Comparison of ENCODE assay signal across 8 cellular contexts in the genomic region with DNA sequence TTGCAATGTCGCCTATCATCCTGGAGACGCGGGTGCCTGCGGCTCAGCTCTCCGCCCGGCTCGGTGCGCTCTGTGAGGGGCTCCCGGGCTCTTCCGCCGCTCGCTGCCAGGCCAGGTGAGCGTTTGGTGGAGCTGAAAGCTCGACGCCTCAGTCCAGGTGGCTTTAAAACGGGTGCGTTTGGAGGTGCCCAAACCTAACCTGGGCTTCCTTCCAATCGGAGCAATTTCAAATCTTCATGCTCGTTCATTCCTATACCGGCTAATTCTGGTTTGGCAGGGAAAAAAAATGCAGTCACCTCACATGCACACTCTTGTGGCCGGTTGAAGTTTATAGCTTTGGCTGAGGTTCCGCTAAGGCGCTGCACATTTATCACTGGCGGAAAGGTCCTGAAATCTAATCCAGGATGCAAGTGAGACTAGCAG. TPM values are rescaled to one million over a fixed set of nuclear protein-coding genes. Genes with fewer than 3 reads are reported as not detected.
A peak's percentile ranks its signal among the peaks of the same experiment; 100 is the strongest.
DNase-seq lines count a peak whose midpoint lies in the region; ATAC-seq and TF ChIP-seq lines count a peak whose summit lies in the region.

A gene with protein sequence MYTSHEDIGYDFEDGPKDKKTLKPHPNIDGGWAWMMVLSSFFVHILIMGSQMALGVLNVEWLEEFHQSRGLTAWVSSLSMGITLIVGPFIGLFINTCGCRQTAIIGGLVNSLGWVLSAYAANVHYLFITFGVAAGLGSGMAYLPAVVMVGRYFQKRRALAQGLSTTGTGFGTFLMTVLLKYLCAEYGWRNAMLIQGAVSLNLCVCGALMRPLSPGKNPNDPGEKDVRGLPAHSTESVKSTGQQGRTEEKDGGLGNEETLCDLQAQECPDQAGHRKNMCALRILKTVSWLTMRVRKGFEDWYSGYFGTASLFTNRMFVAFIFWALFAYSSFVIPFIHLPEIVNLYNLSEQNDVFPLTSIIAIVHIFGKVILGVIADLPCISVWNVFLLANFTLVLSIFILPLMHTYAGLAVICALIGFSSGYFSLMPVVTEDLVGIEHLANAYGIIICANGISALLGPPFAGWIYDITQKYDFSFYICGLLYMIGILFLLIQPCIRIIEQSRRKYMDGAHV (minus strand): TSS at position 267 of the 423 bp plus-strand sequence. CDS start 9,572 bp downstream, outside the sequence.

- peak within 1 kb of the TSS; percentile 46 to 78 for H3K27ac ChIP-seq in coronary artery

- H3K4me1 Mint-ChIP-seq in stimulated activated memory B cell treated with anti-CD40 and anti-IgM and Interleukin-4, amounts not matched to agents 10 μg/mL and 1 μg/mL and 100 μg/mL, for 72 hours, result peaks cover 23% of the 10 kb centered on the region

- H3K27ac Mint-ChIP-seq in stimulated activated memory B cell treated with anti-CD40 and anti-IgM and Interleukin-4, amounts not matched to agents 10 μg/mL and 1 μg/mL and 100 μg/mL, for 72 hours, result peak within 1 kb of the TSS; percentile 82

- peak within 1 kb of the TSS; percentile 88 for H3K4me3 ChIP-seq in coronary artery

- H3K27me3 Mint-ChIP-seq in stimulated activated memory B cell treated with anti-CD40 and anti-IgM and Interleukin-4, amounts not matched to agents 10 μg/mL and 1 μg/mL and 100 μg/mL, for 72 hours, result no peaks in the 10 kb centered on the region

- no peaks in the 10 kb centered on the region for H3K36me3 Mint-ChIP-seq in stimulated activated memory B cell treated with anti-CD40 and anti-IgM and Interleukin-4, amounts not matched to agents 10 μg/mL and 1 μg/mL and 100 μg/mL, for 72 hours

- H3K9me3 Mint-ChIP-seq in stimulated activated memory B cell treated with anti-CD40 and anti-IgM and Interleukin-4, amounts not matched to agents 10 μg/mL and 1 μg/mL and 100 μg/mL, for 72 hours, result peaks cover 2% of the 10 kb centered on the region

- ATAC-seq in left lobe of liver, result peak; percentile 62
- peak; percentile 53 for ATAC-seq in stimulated activated memory B cell treated with anti-CD40 and anti-IgM and Interleukin-4, amounts not matched to agents 10 μg/mL and 1 μg/mL and 100 μg/mL, for 72 hours

- peak within 1 kb of the TSS; percentile 94 for H3K4me3 Mint-ChIP-seq in stimulated activated memory B cell treated with anti-CD40 and anti-IgM and Interleukin-4, amounts not matched to agents 10 μg/mL and 1 μg/mL and 100 μg/mL, for 72 hours

- TF ChIP-seq CTCF in GM20000 (IDR thresholded peaks at IDR 0.05; ENCODE audit: extremely low read depth, missing control alignments), result no peak
- no peak for TF ChIP-seq CTCF in coronary artery (IDR thresholded peaks at IDR 0.05)

- DNase-seq in CD1c-positive myeloid dendritic cell (ENCODE audit: extremely low spot score) (peak; percentile 3), GM20000 (ENCODE audit: low spot score) (peak; percentile 48), LoVo (ENCODE audit: low spot score) (peak; percentile 70), SW480 (ENCODE audit: low spot score) (peak; percentile 58), coronary artery (ENCODE audit: low spot score) (no peak), left lobe of liver (ENCODE audit: low spot score) (no peak)
- no peak for DNase-seq in activated CD4-positive, CD25-positive, alpha-beta regulatory T cell (lab: John Stamatoyannopoulos, UW)

RNA-seq across cellular contexts. Expression of the gene that starts here (rescaled TPM):
- total RNA-seq in left lobe of liver, result 1.6 TPM

Comparison
In these comparisons a context has a peak if more than half of its experiments do, and no peak if none do; other contexts are left out.
1. DNase-seq: peak in CD1c-positive myeloid dendritic cell (single experiment), GM20000 (single experiment), LoVo (single experiment) and SW480 (single experiment); none in coronary artery (single experiment), left lobe of liver (single experiment) and activated CD4-positive, CD25-positive, alpha-beta regulatory T cell (0 of 4).